In genomic region chr22:44461083-44461375, GRCh38 we compare ENCODE assay signal across 22 cellular contexts. TPM values are rescaled to one million over a fixed set of nuclear protein-coding genes. Genes with fewer than 3 reads are reported as not detected.
DNase-seq lines count a peak whose midpoint lies in the region; ATAC-seq and TF ChIP-seq lines count a peak whose summit lies in the region.
"Had no signal": no experiment of that assay in that cellular context is flagged by ENCODE, and none has a peak within 500 bp of the region (broad histone marks: within the 10 kb centered on the region; RNA-seq: fewer than 3 reads in every experiment).

No MANE protein-coding gene starts in this region.

- peak overlapping the region; percentile 33 for H3K4me3 Mint-ChIP-seq in T-helper 2 cell treated with Interferon-gamma antibody and Interleukin-4, amounts not matched to agents 5 μg/mL and 100 μg/mL, for 36 hours
- peak overlapping the region; percentile 25 for H3K4me3 Mint-ChIP-seq in natural killer cell treated with Interleukin-12 subunit alpha and Interleukin-12 subunit beta and Interleukin-15 and Interleukin-18, amount 100 ng/mL, for 72 hours
- no peak overlapping the region for H3K4me3 Mint-ChIP-seq in natural killer cell

- H3K4me2 ChIP-seq in osteoblast (ENCODE audit: insufficient read depth, low read length) = no peak overlapping the region

- H3K79me2 ChIP-seq in osteoblast (ENCODE audit: insufficient read depth, low read length) = no peaks in the 10 kb centered on the region

- H3K27ac ChIP-seq in osteoblast (ENCODE audit: low read depth, low read length) = no peak overlapping the region
- H3K27ac ChIP-seq: C4-2B, RWPE1 had no signal

- H2AFZ ChIP-seq in osteoblast (ENCODE audit: low read length) = no peak overlapping the region

- peaks cover 7% of the 10 kb centered on the region for H3K27me3 Mint-ChIP-seq in T-helper 2 cell treated with Interferon-gamma antibody and Interleukin-4, amounts not matched to agents 5 μg/mL and 100 μg/mL, for 36 hours (ENCODE audit: low read depth)
- peaks cover 0 to 4% of the 10 kb centered on the region in 2 donors for H3K27me3 Mint-ChIP-seq in natural killer cell treated with Interleukin-12 subunit alpha and Interleukin-12 subunit beta and Interleukin-15 and Interleukin-18, amount 100 ng/mL, for 72 hours
- H3K27me3 Mint-ChIP-seq in natural killer cell (ENCODE audit: low read depth in 2 of 2) = peaks cover 0 to 4% of the 10 kb centered on the region in 2 donors
- H3K27me3 Mint-ChIP-seq: CD8-positive, alpha-beta memory T cell had no signal

- no peaks in the 10 kb centered on the region for H4K20me1 ChIP-seq in osteoblast (ENCODE audit: insufficient read depth, low read length)

- no peaks in the 10 kb centered on the region for H3K36me3 ChIP-seq in osteoblast (ENCODE audit: insufficient read depth, low read length)

- H3K4me1 ChIP-seq in osteoblast (ENCODE audit: insufficient read depth, low read length) = no peaks in the 10 kb centered on the region

- H3K9me3 Mint-ChIP-seq in T-helper 2 cell treated with Interferon-gamma antibody and Interleukin-4, amounts not matched to agents 5 μg/mL and 100 μg/mL, for 36 hours = peaks cover 18% of the 10 kb centered on the region
- peaks cover 7% of the 10 kb centered on the region for H3K9me3 Mint-ChIP-seq in natural killer cell treated with Interleukin-12 subunit alpha and Interleukin-12 subunit beta and Interleukin-15 and Interleukin-18, amount 100 ng/mL, for 72 hours
- peaks cover 0 to 6% of the 10 kb centered on the region in 2 donors for H3K9me3 Mint-ChIP-seq in natural killer cell
- H3K9me3 Mint-ChIP-seq: CD8-positive, alpha-beta memory T cell had no signal

- no peak for DNase-seq in T-helper 2 cell treated with Interferon-gamma antibody and Interleukin-4, amounts not matched to agents 5 μg/mL and 100 μg/mL, for 36 hours (ENCODE audit: low spot score)
- no peak for DNase-seq in T-helper 2 cell
- no peak for DNase-seq in natural killer cell treated with Interleukin-12 subunit alpha and Interleukin-12 subunit beta and Interleukin-15 and Interleukin-18, amount 100 ng/mL, for 72 hours (ENCODE audit: low spot score)
- no peak for DNase-seq in natural killer cell
- peak; percentile 36 for DNase-seq in osteoblast (ENCODE audit: insufficient read length, low spot score, missing footprints)
- no peak for DNase-seq in midbrain (lab: John Stamatoyannopoulos, UW)
- DNase-seq in OCI-M1 (lab: John Stamatoyannopoulos, UW) = no peak
- no peak for DNase-seq in GF-D8 (lab: John Stamatoyannopoulos, UW)
- DNase-seq: 8988T; CD8-positive, alpha-beta memory T cell; GOT3; KG1; NCI-H1105; NCI-H146; NCI-H2029; NCI-H2227 treated with DMSO at 0.1 percent for 48 hours; NCI-H510A; NCI-H748 treated with DMSO at 0.1 percent for 48 hours; SHP77 treated with DMSO at 0.1 percent for 48 hours had no signal

- no peak for TF ChIP-seq CTCF in natural killer cell (IDR thresholded peaks at IDR 0.05)
- no peak for TF ChIP-seq CTCF in osteoblast (IDR thresholded peaks at IDR 0.05; ENCODE audit: extremely low read depth, low read depth, low read length)

- H3K9me3 ChIP-seq in osteoblast (ENCODE audit: low read depth, low read length) = no peaks in the 10 kb centered on the region

- peak overlapping the region; percentile 46 for H3K27ac Mint-ChIP-seq in T-helper 2 cell treated with Interferon-gamma antibody and Interleukin-4, amounts not matched to agents 5 μg/mL and 100 μg/mL, for 36 hours
- H3K27ac Mint-ChIP-seq in natural killer cell treated with Interleukin-12 subunit alpha and Interleukin-12 subunit beta and Interleukin-15 and Interleukin-18, amount 100 ng/mL, for 72 hours = peak overlapping the region; percentile 34 to 56
- no peak overlapping the region for H3K27ac Mint-ChIP-seq in natural killer cell

- intact Hi-C loops in natural killer cell (cut with micrococcal nuclease) = no loop called here

- H3K4me3 ChIP-seq in osteoblast (ENCODE audit: insufficient read depth, low read length) = no peak overlapping the region

- H3K36me3 Mint-ChIP-seq in T-helper 2 cell treated with Interferon-gamma antibody and Interleukin-4, amounts not matched to agents 5 μg/mL and 100 μg/mL, for 36 hours (ENCODE audit: low read depth) = peaks cover 5% of the 10 kb centered on the region
- peaks cover 6% of the 10 kb centered on the region for H3K36me3 Mint-ChIP-seq in natural killer cell treated with Interleukin-12 subunit alpha and Interleukin-12 subunit beta and Interleukin-15 and Interleukin-18, amount 100 ng/mL, for 72 hours
- no peaks in the 10 kb centered on the region for H3K36me3 Mint-ChIP-seq in natural killer cell

- ATAC-seq in natural killer cell treated with Interleukin-12 subunit alpha and Interleukin-12 subunit beta and Interleukin-15 and Interleukin-18, amount 100 ng/mL, for 72 hours = no peak
- no peak for ATAC-seq in natural killer cell
- ATAC-seq: HCT116 had no signal

- peaks cover 5% of the 10 kb centered on the region for H3K27me3 ChIP-seq in osteoblast (ENCODE audit: insufficient read depth, low read length)

- H3K4me1 Mint-ChIP-seq in T-helper 2 cell treated with Interferon-gamma antibody and Interleukin-4, amounts not matched to agents 5 μg/mL and 100 μg/mL, for 36 hours (ENCODE audit: low read depth) = peaks cover 27% of the 10 kb centered on the region
- H3K4me1 Mint-ChIP-seq in natural killer cell treated with Interleukin-12 subunit alpha and Interleukin-12 subunit beta and Interleukin-15 and Interleukin-18, amount 100 ng/mL, for 72 hours (ENCODE audit: low read depth in 2 of 2) = peaks cover 14 to 15% of the 10 kb centered on the region in 2 donors
- peaks cover 7 to 8% of the 10 kb centered on the region in 2 donors for H3K4me1 Mint-ChIP-seq in natural killer cell

RNA-seq across cellular contexts. Expression of gene RTL6, which starts 37.0 kb away (rescaled TPM):
- 1 to 10 TPM; 7.9 to 9.9 TPM for total RNA-seq in natural killer cell treated with Interleukin-12 subunit alpha and Interleukin-12 subunit beta and Interleukin-15 and Interleukin-18, amount 100 ng/mL, for 72 hours
- total RNA-seq in natural killer cell (10 to 100 TPM; 18.7 to 28.0 (median 18.7) TPM), osteoblast (26.5 and 30.4 TPM in 2 replicates)

Comparison
In these comparisons a context has a peak if more than half of its experiments do, and no peak if none do; other contexts are left out.
1. H3K27ac Mint-ChIP-seq: peak in T-helper 2 cell treated with Interferon-gamma antibody and Interleukin-4, amounts not matched to agents 5 μg/mL and 100 μg/mL, for 36 hours (single experiment) and natural killer cell treated with Interleukin-12 subunit alpha and Interleukin-12 subunit beta and Interleukin-15 and Interleukin-18, amount 100 ng/mL, for 72 hours (2 of 2); none in natural killer cell (0 of 2).